ENCODE assay signal across 14 cellular contexts in genomic region chr1:205616563-205617293, GRCh38. TPM values are rescaled to one million over a fixed set of nuclear protein-coding genes. Genes with fewer than 3 reads are reported as not detected.
DNase-seq lines count a peak whose midpoint lies in the region; ATAC-seq and TF ChIP-seq lines count a peak whose summit lies in the region.
"Had no signal": no experiment of that assay in that cellular context is flagged by ENCODE, and none has a peak within 500 bp of the region (broad histone marks: within the 10 kb centered on the region; RNA-seq: fewer than 3 reads in every experiment).

No MANE protein-coding gene starts in this region.

- H3F3A ChIP-seq in GM23338 (replicated peaks; ENCODE audit: low read depth): no peaks in the 10 kb centered on the region

- H3K9me3 Mint-ChIP-seq in activated T-cell treated with anti-CD3 and anti-CD28 coated beads, Interleukin-2, amount 50 U/mL, for 72 hours: no peaks in the 10 kb centered on the region
- no peaks in the 10 kb centered on the region for H3K9me3 Mint-ChIP-seq in activated T-helper 17 cell treated with anti-CD3 and anti-CD28 coated beads, Interleukin-2, amount 50 U/mL, for 72 hours
- no peaks in the 10 kb centered on the region for H3K9me3 Mint-ChIP-seq in stimulated activated effector memory CD8-positive, alpha-beta T cell treated with anti-CD3 and anti-CD28 coated beads, Interleukin-12 subunit alpha, Interleukin-12 subunit beta, amount 100 ng/mL, for 72 hours
- no peaks in the 10 kb centered on the region for H3K9me3 Mint-ChIP-seq in GM23338
- no peaks in the 10 kb centered on the region for H3K9me3 Mint-ChIP-seq in effector memory CD8-positive, alpha-beta T cell
- H3K9me3 Mint-ChIP-seq: brain had no signal

- H3K4me3 Mint-ChIP-seq in activated T-cell treated with anti-CD3 and anti-CD28 coated beads, Interleukin-2, amount 50 U/mL, for 72 hours: no peak overlapping the region
- H3K4me3 Mint-ChIP-seq in activated T-helper 17 cell treated with anti-CD3 and anti-CD28 coated beads, Interleukin-2, amount 50 U/mL, for 72 hours: no peak overlapping the region
- no peak overlapping the region for H3K4me3 Mint-ChIP-seq in stimulated activated effector memory CD8-positive, alpha-beta T cell treated with anti-CD3 and anti-CD28 coated beads, Interleukin-12 subunit alpha, Interleukin-12 subunit beta, amount 100 ng/mL, for 72 hours
- no peak overlapping the region for H3K4me3 Mint-ChIP-seq in GM23338
- no peak overlapping the region for H3K4me3 Mint-ChIP-seq in effector memory CD8-positive, alpha-beta T cell
- H3K4me3 Mint-ChIP-seq: brain had no signal

- no peaks in the 10 kb centered on the region for H3K27me3 ChIP-seq in GM23338 (ENCODE audit: insufficient read depth)
- H3K27me3 ChIP-seq: uterus had no signal

- H3K79me2 ChIP-seq in GM23338 (replicated peaks; ENCODE audit: insufficient read depth): peaks cover 25% of the 10 kb centered on the region

- no peak overlapping the region for H3K4me2 ChIP-seq in GM23338

- peaks cover 52% of the 10 kb centered on the region for H3K36me3 ChIP-seq in GM23338 (ENCODE audit: insufficient read depth)
- H3K36me3 ChIP-seq: uterus had no signal

- no peaks in the 10 kb centered on the region for H3K9me2 ChIP-seq in GM23338 (ENCODE audit: insufficient read depth)

- DNase-seq in activated T-cell treated with anti-CD3 and anti-CD28 coated beads, Interleukin-2, amount 50 U/mL, for 72 hours: no peak
- DNase-seq in activated T-cell treated with anti-CD3 and anti-CD28 coated beads for 4 hours (no peak), GM23338 (ENCODE audit: low spot score) (no peak)
- DNase-seq in stimulated activated effector memory CD8-positive, alpha-beta T cell treated with anti-CD3 and anti-CD28 coated beads, Interleukin-12 subunit alpha, Interleukin-12 subunit beta, amount 100 ng/mL, for 72 hours (ENCODE audit: low spot score in 2 of 2): no peak
- no peak for DNase-seq in effector memory CD8-positive, alpha-beta T cell
- DNase-seq in stimulated activated CD4-positive, alpha-beta T cell treated with anti-CD3 and anti-CD28 coated beads, Interleukin-1b, Interleukin-23, amount 100 ng/mL, for 48 hours: no peak
- DNase-seq: DMS53, glutamatergic neuron, T1000, uterus had no signal

- peaks cover 40% of the 10 kb centered on the region for H3K4me1 Mint-ChIP-seq in activated T-cell treated with anti-CD3 and anti-CD28 coated beads, Interleukin-2, amount 50 U/mL, for 72 hours (ENCODE audit: low read depth)
- peaks cover 4% of the 10 kb centered on the region for H3K4me1 Mint-ChIP-seq in activated T-helper 17 cell treated with anti-CD3 and anti-CD28 coated beads, Interleukin-2, amount 50 U/mL, for 72 hours
- peaks cover 17% of the 10 kb centered on the region for H3K4me1 Mint-ChIP-seq in stimulated activated effector memory CD8-positive, alpha-beta T cell treated with anti-CD3 and anti-CD28 coated beads, Interleukin-12 subunit alpha, Interleukin-12 subunit beta, amount 100 ng/mL, for 72 hours
- no peaks in the 10 kb centered on the region for H3K4me1 Mint-ChIP-seq in GM23338
- H3K4me1 Mint-ChIP-seq in effector memory CD8-positive, alpha-beta T cell (ENCODE audit: low read depth in 2 of 2): peaks cover 5 to 34% of the 10 kb centered on the region in 2 donors
- H3K4me1 Mint-ChIP-seq: brain had no signal

- H3K27ac Mint-ChIP-seq in activated T-cell treated with anti-CD3 and anti-CD28 coated beads, Interleukin-2, amount 50 U/mL, for 72 hours: peak overlapping the region; percentile 83
- H3K27ac Mint-ChIP-seq in activated T-helper 17 cell treated with anti-CD3 and anti-CD28 coated beads, Interleukin-2, amount 50 U/mL, for 72 hours: peak overlapping the region; percentile 49
- H3K27ac Mint-ChIP-seq in stimulated activated effector memory CD8-positive, alpha-beta T cell treated with anti-CD3 and anti-CD28 coated beads, Interleukin-12 subunit alpha, Interleukin-12 subunit beta, amount 100 ng/mL, for 72 hours: no peak overlapping the region
- no peak overlapping the region for H3K27ac Mint-ChIP-seq in GM23338
- H3K27ac Mint-ChIP-seq in effector memory CD8-positive, alpha-beta T cell: peak overlapping the region in 1 of 2 donors; percentile 80
- H3K27ac Mint-ChIP-seq: brain had no signal

- no peak overlapping the region for H3K4me3 ChIP-seq in GM23338
- H3K4me3 ChIP-seq: skin epidermis, uterus had no signal

- ATAC-seq in activated T-cell treated with anti-CD3 and anti-CD28 coated beads, Interleukin-2, amount 50 U/mL, for 72 hours (replicated peaks in 1 of 2): peak; percentile 91 to 94
- ATAC-seq in GM21786 (IDR thresholded peaks at IDR 0.05; ENCODE audit: unreplicated experiment) (peak; percentile 87), GM23338 (no peak)
- ATAC-seq in activated T-helper 17 cell treated with anti-CD3 and anti-CD28 coated beads, Interleukin-2, amount 50 U/mL, for 72 hours (replicated peaks): peak; percentile 87
- peak; percentile 72 for ATAC-seq in stimulated activated effector memory CD8-positive, alpha-beta T cell treated with anti-CD3 and anti-CD28 coated beads, Interleukin-12 subunit alpha, Interleukin-12 subunit beta, amount 100 ng/mL, for 72 hours
- no peak for ATAC-seq in effector memory CD8-positive, alpha-beta T cell (replicated peaks)

- no peak for TF ChIP-seq CTCF in GM23338 (conservative IDR thresholded peaks at IDR 0.05; ENCODE audit: low read depth in 2 of 2)

- no peak overlapping the region; the same call in 1 of the 2 replicates for H3K27ac ChIP-seq in GM23338 (ENCODE audit: low read depth)
- H3K27ac ChIP-seq: skin epidermis, uterus had no signal

- H4K20me1 ChIP-seq in GM23338 (replicated peaks; ENCODE audit: insufficient read depth): peaks cover 35% of the 10 kb centered on the region

- no peak overlapping the region for H2AFZ ChIP-seq in GM23338

- H3K27me3 Mint-ChIP-seq in activated T-cell treated with anti-CD3 and anti-CD28 coated beads, Interleukin-2, amount 50 U/mL, for 72 hours (ENCODE audit: low read depth): no peaks in the 10 kb centered on the region
- no peaks in the 10 kb centered on the region for H3K27me3 Mint-ChIP-seq in activated T-helper 17 cell treated with anti-CD3 and anti-CD28 coated beads, Interleukin-2, amount 50 U/mL, for 72 hours
- no peaks in the 10 kb centered on the region for H3K27me3 Mint-ChIP-seq in GM23338 (ENCODE audit: insufficient read depth, low read depth, poor library complexity)
- H3K27me3 Mint-ChIP-seq in effector memory CD8-positive, alpha-beta T cell: no peaks in the 10 kb centered on the region
- H3K27me3 Mint-ChIP-seq: brain had no signal

- peaks cover 10 to 38% of the 10 kb centered on the region in 2 donors for H3K36me3 Mint-ChIP-seq in activated T-cell treated with anti-CD3 and anti-CD28 coated beads, Interleukin-2, amount 50 U/mL, for 72 hours (ENCODE audit: insufficient read depth in 2 of 2)
- H3K36me3 Mint-ChIP-seq in activated T-helper 17 cell treated with anti-CD3 and anti-CD28 coated beads, Interleukin-2, amount 50 U/mL, for 72 hours (ENCODE audit: low read depth): peaks cover 99% of the 10 kb centered on the region
- H3K36me3 Mint-ChIP-seq in stimulated activated effector memory CD8-positive, alpha-beta T cell treated with anti-CD3 and anti-CD28 coated beads, Interleukin-12 subunit alpha, Interleukin-12 subunit beta, amount 100 ng/mL, for 72 hours: peaks cover 100% of the 10 kb centered on the region
- H3K36me3 Mint-ChIP-seq in GM23338 (ENCODE audit: low read depth): peaks cover 62% of the 10 kb centered on the region
- peaks cover 90% of the 10 kb centered on the region for H3K36me3 Mint-ChIP-seq in effector memory CD8-positive, alpha-beta T cell (ENCODE audit: insufficient read depth)

- no peaks in the 10 kb centered on the region for H3K4me1 ChIP-seq in GM23338 (ENCODE audit: insufficient read depth)
- H3K4me1 ChIP-seq: uterus had no signal

RNA-seq across cellular contexts. Expression of gene ELK4, which starts 15.1 kb away (rescaled TPM):
- total RNA-seq in activated T-cell treated with anti-CD3 and anti-CD28 coated beads, Interleukin-2, amount 50 U/mL, for 72 hours: 10 to 100 TPM; 72.8 to 86.8 TPM
- total RNA-seq in activated T-helper 17 cell treated with anti-CD3 and anti-CD28 coated beads, Interleukin-2, amount 50 U/mL, for 72 hours: 10 to 100 TPM; 72.9 to 76.4 TPM
- 19.1 and 19.7 TPM in 2 replicates for total RNA-seq in GM23338 (2014; rRNA removed; shearing (Covaris generic))
- polyA plus RNA-seq in GM23338 (2016; fragmentation: Nextera tagmentation; extraction: Ambion mirVana): 5.1 and 5.2 TPM in 2 replicates

Comparison
In these comparisons a context has a peak if more than half of its experiments do, and no peak if none do; other contexts are left out.
1. ATAC-seq: peak in activated T-cell treated with anti-CD3 and anti-CD28 coated beads, Interleukin-2, amount 50 U/mL, for 72 hours (2 of 2), GM21786 (single experiment), activated T-helper 17 cell treated with anti-CD3 and anti-CD28 coated beads, Interleukin-2, amount 50 U/mL, for 72 hours (single experiment) and stimulated activated effector memory CD8-positive, alpha-beta T cell treated with anti-CD3 and anti-CD28 coated beads, Interleukin-12 subunit alpha, Interleukin-12 subunit beta, amount 100 ng/mL, for 72 hours (single experiment); none in GM23338 (single experiment) and effector memory CD8-positive, alpha-beta T cell (single experiment).
2. H3K27ac Mint-ChIP-seq: peak in activated T-cell treated with anti-CD3 and anti-CD28 coated beads, Interleukin-2, amount 50 U/mL, for 72 hours (single experiment) and activated T-helper 17 cell treated with anti-CD3 and anti-CD28 coated beads, Interleukin-2, amount 50 U/mL, for 72 hours (single experiment); none in stimulated activated effector memory CD8-positive, alpha-beta T cell treated with anti-CD3 and anti-CD28 coated beads, Interleukin-12 subunit alpha, Interleukin-12 subunit beta, amount 100 ng/mL, for 72 hours (single experiment) and GM23338 (single experiment).